Comparison of ENCODE assay signal across 8 cellular contexts in genomic region chr7:25894002-25894901, GRCh38.
DNase-seq lines count a peak whose midpoint lies in the region; ATAC-seq and TF ChIP-seq lines count a peak whose summit lies in the region.

No MANE protein-coding gene starts in this region.

- DNase-seq in NCI-H526 (lab: John Stamatoyannopoulos, UW) (peak; percentile 64 to 77), neural crest cell (ENCODE audit: low read depth, low spot score) (no peak), AG20443 (ENCODE audit: low spot score) (no peak), posterior vena cava (ENCODE audit: low spot score) (no peak)
- peak; percentile 35 for DNase-seq in activated naive CD8-positive, alpha-beta T cell treated with anti-CD3 and anti-CD28 coated beads for 36 hours

- peak overlapping the region in 5 of 10 experiments; percentile 22 to 36 (median 32); a peak in 7 of 20 replicates for H3K4me3 ChIP-seq in BLaER1 treated with 17β-estradiol and CSF1 and Interleukin-3, amounts not matched to agents 10 nM and 100 nM

- H3K4me1 Mint-ChIP-seq in activated naive CD8-positive, alpha-beta T cell treated with anti-CD3 and anti-CD28 coated beads for 36 hours: peaks cover 30% of the 10 kb centered on the region
- peaks cover 27% of the 10 kb centered on the region for H3K4me1 Mint-ChIP-seq in neural crest cell

- intact Hi-C loops in posterior vena cava (cut with DNase I): loop anchor here in 1 of 2 donors (5.0 to 10.0 kb wide), 4 partner anchors 168 to 1271 kb away; partner anchors contain the start of gene HOXA9

- no peaks in the 10 kb centered on the region for H3K36me3 ChIP-seq in BLaER1 treated with 17β-estradiol and CSF1 and Interleukin-3, amounts not matched to agents 10 nM and 100 nM

- peak; percentile 66 for ATAC-seq in GM18498 (IDR thresholded peaks at IDR 0.05; ENCODE audit: unreplicated experiment)
- peak; percentile 64 for ATAC-seq in HG02852 (IDR thresholded peaks at IDR 0.05; ENCODE audit: unreplicated experiment)

- peaks cover 15% of the 10 kb centered on the region for H3K27me3 Mint-ChIP-seq in activated naive CD8-positive, alpha-beta T cell treated with anti-CD3 and anti-CD28 coated beads for 36 hours
- peaks cover 18% of the 10 kb centered on the region for H3K27me3 Mint-ChIP-seq in neural crest cell (ENCODE audit: low read depth)

- no peak overlapping the region for H3K27ac Mint-ChIP-seq in activated naive CD8-positive, alpha-beta T cell treated with anti-CD3 and anti-CD28 coated beads for 36 hours
- H3K27ac Mint-ChIP-seq in neural crest cell (ENCODE audit: unreplicated experiment): peak overlapping the region; percentile 38

- H4K20me1 ChIP-seq in BLaER1 treated with 17β-estradiol and CSF1 and Interleukin-3, amounts not matched to agents 10 nM and 100 nM: peaks cover 0 to 11% (median 7%) of the 10 kb centered on the region in 11 experiments; a peak in 10 of 22 replicates

- peak overlapping the region in 4 of 11 experiments; percentile 5 to 28 (median 12); a peak in 1 of 22 replicates for H3K9ac ChIP-seq in BLaER1 treated with 17β-estradiol and CSF1 and Interleukin-3, amounts not matched to agents 10 nM and 100 nM

- peak overlapping the region; percentile 79 to 98 (median 90) for H3K4me2 ChIP-seq in BLaER1 treated with 17β-estradiol and CSF1 and Interleukin-3, amounts not matched to agents 10 nM and 100 nM

- H3K9me3 ChIP-seq in BLaER1 treated with 17β-estradiol and CSF1 and Interleukin-3, amounts not matched to agents 10 nM and 100 nM (replicated peaks in 1 of 11): peaks cover 0 to 5% (median 0%) of the 10 kb centered on the region in 11 experiments; a peak in 1 of 22 replicates

- TF ChIP-seq CTCF in neural crest cell (conservative IDR thresholded peaks at IDR 0.05): peak; percentile 22

- peak overlapping the region in 6 of 11 experiments; percentile 9 to 57 (median 36); a peak in 7 of 22 replicates for H3K27ac ChIP-seq in BLaER1 treated with 17β-estradiol and CSF1 and Interleukin-3, amounts not matched to agents 10 nM and 100 nM

- no peaks in the 10 kb centered on the region for H3K36me3 Mint-ChIP-seq in activated naive CD8-positive, alpha-beta T cell treated with anti-CD3 and anti-CD28 coated beads for 36 hours
- H3K36me3 Mint-ChIP-seq in neural crest cell (ENCODE audit: low read depth): no peaks in the 10 kb centered on the region

- H3K4me3 Mint-ChIP-seq in activated naive CD8-positive, alpha-beta T cell treated with anti-CD3 and anti-CD28 coated beads for 36 hours: peak overlapping the region; percentile 54
- peak overlapping the region; percentile 73 for H3K4me3 Mint-ChIP-seq in neural crest cell

- no peaks in the 10 kb centered on the region for H3K9me3 Mint-ChIP-seq in activated naive CD8-positive, alpha-beta T cell treated with anti-CD3 and anti-CD28 coated beads for 36 hours
- no peaks in the 10 kb centered on the region for H3K9me3 Mint-ChIP-seq in neural crest cell

- H3K27me3 ChIP-seq in BLaER1 treated with 17β-estradiol and CSF1 and Interleukin-3, amounts not matched to agents 10 nM and 100 nM: peaks cover 0 to 57% (median 19%) of the 10 kb centered on the region in 11 experiments; a peak in 16 of 22 replicates

- H3K4me1 ChIP-seq in BLaER1 treated with 17β-estradiol and CSF1 and Interleukin-3, amounts not matched to agents 10 nM and 100 nM: peaks cover 32 to 52% (median 39%) of the 10 kb centered on the region in 10 experiments

Comparison
In these comparisons a context has a peak if more than half of its experiments do, and no peak if none do; other contexts are left out.
1. DNase-seq: peak in NCI-H526 (2 of 2) and activated naive CD8-positive, alpha-beta T cell treated with anti-CD3 and anti-CD28 coated beads for 36 hours (single experiment); none in neural crest cell (single experiment), AG20443 (single experiment) and posterior vena cava (single experiment).